In genomic region chr14:35404496-35405303, GRCh38 we compare ENCODE assay signal across 8 cellular contexts. TPM values are rescaled to one million over a fixed set of nuclear protein-coding genes. Genes with fewer than 3 reads are reported as not detected.
DNase-seq lines count a peak whose midpoint lies in the region; ATAC-seq and TF ChIP-seq lines count a peak whose summit lies in the region.

Gene NFKBIA (minus strand): TSS chr14:35404749. CDS start chr14:35404644, 105 bp downstream.

- ATAC-seq in HG03378 (IDR thresholded peaks at IDR 0.05; ENCODE audit: unreplicated experiment), result peak; percentile 56

- peaks cover 15% of the 10 kb centered on the region for H3K4me1 ChIP-seq in BE2C

- H3K27me3 ChIP-seq in BE2C, result no peaks in the 10 kb centered on the region
- H3K27me3 ChIP-seq in layer of hippocampus (ENCODE audit: control insufficient read depth, insufficient read depth, low read length), result no peaks in the 10 kb centered on the region

- H3K4me3 Mint-ChIP-seq in chondrocyte (ENCODE audit: unreplicated experiment), result peak within 1 kb of the TSS; percentile 92

- peaks cover 25% of the 10 kb centered on the region for H3K36me3 Mint-ChIP-seq in chondrocyte (ENCODE audit: low read depth)

- no peaks in the 10 kb centered on the region for H3K27me3 Mint-ChIP-seq in chondrocyte (ENCODE audit: low read depth)

- H3K27ac ChIP-seq in layer of hippocampus (ENCODE audit: low read depth, low read length), result peak within 1 kb of the TSS; percentile 99

- no peaks in the 10 kb centered on the region for H3K9me3 ChIP-seq in BE2C

- TF ChIP-seq CTCF in BE2C (IDR thresholded peaks at IDR 0.05; ENCODE audit: low read depth, low read length), result peak; percentile 25; the same call in 1 of the 2 replicates
- peak; percentile 73 for TF ChIP-seq CTCF in chondrocyte (IDR thresholded peaks at IDR 0.05)

- peak within 1 kb of the TSS; percentile 95 for H3K27ac Mint-ChIP-seq in chondrocyte (ENCODE audit: unreplicated experiment)

- peak; percentile 100 for TF ChIP-seq POLR2A in GM19099 (IDR thresholded peaks at IDR 0.05; ENCODE audit: extremely low read depth, insufficient read length, low read depth)

- DNase-seq in BE2C, result peak; percentile 92
- DNase-seq in NCI-H510A treated with DMSO at 0.1 percent for 48 hours (lab: John Stamatoyannopoulos, UW), result peak; percentile 92
- DNase-seq in activated CD4-positive, alpha-beta T cell treated with anti-CD3 and anti-CD28 coated beads for 24 hours (ENCODE audit: low read depth in 2 of 2), result peak; percentile 94 to 96
- DNase-seq in chondrocyte (ENCODE audit: low spot score), result no peak
- peak; percentile 96 for DNase-seq in stimulated activated CD4-positive, alpha-beta T cell treated with anti-CD3 and anti-CD28 coated beads, Interleukin-1b, Interleukin-23, amount 100 ng/mL, for 48 hours

- peaks cover 39% of the 10 kb centered on the region for H3K36me3 ChIP-seq in BE2C

- H3K4me3 ChIP-seq in BE2C (ENCODE audit: low read depth, low read length), result peak within 1 kb of the TSS; percentile 69

- no peaks in the 10 kb centered on the region for H3K9me3 Mint-ChIP-seq in chondrocyte (ENCODE audit: low read depth)

- peaks cover 48% of the 10 kb centered on the region for H3K4me1 Mint-ChIP-seq in chondrocyte (ENCODE audit: low read depth)

RNA-seq across cellular contexts. Expression of gene NFKBIA, which starts in this region (rescaled TPM):
- 111 TPM for polyA plus RNA-seq in BE2C (2012; ENCODE audit: insufficient read depth, insufficient read length, low read depth)
- 41.0 to 53.5 TPM (median 42.2 TPM) in 3 replicates for total RNA-seq in chondrocyte
